Comparison of ENCODE assay signal across 8 cellular contexts in the genomic region with DNA sequence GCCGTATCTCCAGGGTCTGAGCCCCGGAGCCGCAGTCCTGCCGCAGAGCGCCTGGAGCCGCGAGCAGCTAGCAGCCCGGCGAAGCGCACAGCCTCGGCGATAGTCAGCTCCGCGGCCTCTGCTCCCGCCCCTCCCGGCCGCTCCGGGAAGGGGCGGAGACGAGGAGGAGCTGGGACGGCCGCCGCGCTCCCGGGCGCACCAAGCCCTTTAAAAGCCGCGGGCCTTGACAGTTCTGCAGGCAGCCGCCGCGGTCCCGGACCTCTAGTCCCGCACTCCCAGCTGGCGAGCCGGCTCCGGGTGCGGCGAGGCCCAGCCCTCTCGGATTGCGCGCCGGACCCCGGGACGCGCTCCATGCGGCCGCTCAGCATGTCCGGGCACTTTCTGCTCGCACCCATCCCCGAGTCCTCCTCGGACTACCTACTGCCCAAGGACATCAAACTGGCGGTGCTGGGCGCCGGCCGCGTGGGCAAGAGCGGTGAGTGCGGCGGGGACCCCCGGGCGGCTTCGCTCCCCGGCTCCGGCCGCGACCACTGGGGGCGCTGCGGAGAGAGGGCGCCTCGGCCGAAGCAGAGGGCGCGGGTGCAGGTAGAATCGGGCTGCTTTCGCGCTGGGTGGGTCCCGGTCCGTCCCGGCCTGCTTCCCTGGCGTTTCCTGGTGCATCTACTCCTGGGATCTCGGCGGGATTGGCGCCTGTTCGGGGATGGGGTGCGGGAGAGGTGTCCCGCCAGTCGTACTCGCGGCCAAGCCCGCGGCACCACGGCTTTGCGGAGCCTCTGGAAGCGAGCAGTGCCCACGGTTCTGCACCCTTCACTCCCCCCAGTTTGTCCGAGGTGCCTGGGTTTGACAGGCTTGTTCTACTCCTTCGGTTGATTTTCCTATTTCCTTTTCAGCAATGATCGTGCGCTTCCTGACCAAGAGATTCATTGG. TPM values are rescaled to one million over a fixed set of nuclear protein-coding genes. Genes with fewer than 3 reads are reported as not detected.
DNase-seq lines count a peak whose midpoint lies in the region; ATAC-seq and TF ChIP-seq lines count a peak whose summit lies in the region.

Gene RASL11A, plus strand, starts transcription at position 237 of the 927 bp plus-strand sequence. Its CDS starts 115 bp downstream, at position 352.

- H3K9me3 Mint-ChIP-seq in activated CD4-positive, alpha-beta T cell treated with anti-CD3 and anti-CD28 coated beads for 36 hours (ENCODE audit: low read depth): no peaks in the 10 kb centered on the region

- H3K27ac Mint-ChIP-seq in activated CD4-positive, alpha-beta T cell treated with anti-CD3 and anti-CD28 coated beads for 36 hours: peak within 1 kb of the TSS; percentile 76

- DNase-seq in 8988T (peak; percentile 78), NCI-H2171 treated with DMSO at 0.1 percent for 48 hours (lab: John Stamatoyannopoulos, UW) (peak; percentile 46), choroid plexus epithelial cell (ENCODE audit: low read depth) (peak; percentile 94), kidney tubule cell (ENCODE audit: low spot score) (peak; percentile 85)
- peak; percentile 82 for DNase-seq in activated CD4-positive, alpha-beta T cell treated with anti-CD3 and anti-CD28 coated beads for 36 hours
- peak; percentile 42 to 56 (median 51) for DNase-seq in stimulated activated CD4-positive, alpha-beta T cell treated with anti-CD3 and anti-CD28 coated beads, Interleukin-1b, Interleukin-23, amount 100 ng/mL, for 24 hours (ENCODE audit: low read depth in 4 of 4, low spot score in 1 of 4)

- peak; percentile 60 for TF ChIP-seq CTCF in choroid plexus epithelial cell (conservative IDR thresholded peaks at IDR 0.05; ENCODE audit: low read depth, low read length)

- CTCF ChIA-PET in activated CD4-positive, alpha-beta T cell treated with anti-CD3 and anti-CD28 coated beads for 36 hours (lab: Charles Lee): interaction anchor here (0.5 to 2.8 kb wide), 29 partner anchors 8 to 554 kb away, joined by 3 to 14 read pairs (median 3); no protein-coding TSS in a partner anchor

- intact Hi-C loops in activated CD4-positive, alpha-beta T cell treated with anti-CD3 and anti-CD28 coated beads for 36 hours (cut with DNase I, micrococcal nuclease): loop anchor here (1.0 to 5.0 kb wide), 8 partner anchors 20 to 284 kb away; partner anchors contain the start of genes RPL21 (in 2 of the 2) and USP12 (in 1 of the 2)

- H3K4me3 Mint-ChIP-seq in activated CD4-positive, alpha-beta T cell treated with anti-CD3 and anti-CD28 coated beads for 36 hours: peak within 1 kb of the TSS; percentile 79

- peaks cover 2% of the 10 kb centered on the region for H3K27me3 Mint-ChIP-seq in activated CD4-positive, alpha-beta T cell treated with anti-CD3 and anti-CD28 coated beads for 36 hours

- ATAC-seq in GM18502 (IDR thresholded peaks at IDR 0.05; ENCODE audit: poor library complexity, unreplicated experiment): peak; percentile 88
- ATAC-seq in HG02885 (IDR thresholded peaks at IDR 0.05; ENCODE audit: poor library complexity, unreplicated experiment): peak; percentile 87
- peak; percentile 91 for ATAC-seq in activated CD4-positive, alpha-beta T cell treated with anti-CD3 and anti-CD28 coated beads for 36 hours

- no peaks in the 10 kb centered on the region for H3K36me3 Mint-ChIP-seq in activated CD4-positive, alpha-beta T cell treated with anti-CD3 and anti-CD28 coated beads for 36 hours (ENCODE audit: low read depth)

- H3K4me3 ChIP-seq in choroid plexus epithelial cell (ENCODE audit: low read depth, low read length): peak within 1 kb of the TSS; percentile 81

- POLR2A ChIA-PET in activated CD4-positive, alpha-beta T cell treated with anti-CD3 and anti-CD28 coated beads for 36 hours (lab: Charles Lee): interaction anchor here (0.7 to 1.9 kb wide), 5 partner anchors 14 to 350 kb away, joined by 3 to 8 read pairs (median 4); partner anchors contain the start of gene LNX2

- H3K4me1 Mint-ChIP-seq in activated CD4-positive, alpha-beta T cell treated with anti-CD3 and anti-CD28 coated beads for 36 hours: peaks cover 14% of the 10 kb centered on the region

RNA-seq across cellular contexts. Expression of gene RASL11A, which starts in this region (rescaled TPM):
- 1 to 10 TPM; 3.2 to 3.5 TPM for total RNA-seq in activated CD4-positive, alpha-beta T cell treated with anti-CD3 and anti-CD28 coated beads for 36 hours

Comparison
In these comparisons a context has a peak if more than half of its experiments do, and no peak if none do; other contexts are left out.
1. Peak in every context shown above with its lines: DNase-seq, ATAC-seq and H3K4me3 ChIP-seq.